In the genomic region with DNA sequence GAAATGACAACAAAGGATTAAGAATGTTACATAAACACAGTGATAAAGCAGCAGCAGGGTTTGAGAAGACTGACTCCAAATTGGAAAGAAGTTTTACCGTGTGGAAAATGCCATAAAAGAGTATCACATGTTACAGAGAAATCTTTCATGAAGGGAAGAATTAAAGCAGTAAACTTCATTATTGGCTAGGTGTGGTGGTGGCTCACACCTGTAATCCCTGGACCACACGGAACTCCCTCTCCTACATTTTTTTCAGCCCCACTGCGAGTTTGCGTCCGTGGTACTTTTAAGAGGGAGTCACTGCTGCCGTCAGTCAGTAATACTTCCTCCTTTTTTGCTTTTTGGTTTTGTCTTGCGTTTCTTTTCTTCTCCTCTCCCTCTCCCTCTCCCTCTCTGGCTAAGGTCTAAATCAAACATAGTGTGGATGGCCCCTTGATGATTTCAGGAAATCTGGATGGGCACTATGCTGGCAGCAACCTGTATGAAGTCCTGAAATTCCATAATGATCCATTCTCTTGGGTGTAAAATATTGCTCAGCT, we compare ENCODE assay signal across 22 cellular contexts.
DNase-seq lines count a peak whose midpoint lies in the region; ATAC-seq, FAIRE-seq and TF ChIP-seq lines count a peak whose summit lies in the region.
"Had no signal": no experiment of that assay in that cellular context is flagged by ENCODE, and none has a peak within 500 bp of the region (broad histone marks: within the 10 kb centered on the region; RNA-seq: fewer than 3 reads in every experiment).

No MANE protein-coding gene starts in this region.

- in situ Hi-C loops in HepG2 (cut with HindIII; ENCODE audit: extremely low pct_ligation_motif_present, low pct_unique_long_range_greater_than_20kb) = no loop called here

- no peak for TF ChIP-seq RAD21 in HepG2 (CRISPR knock-in tag; IDR thresholded peaks at IDR 0.05)

- ATAC-seq in HepG2 (no peak), right lobe of liver (no peak), GM19455 (IDR thresholded peaks at IDR 0.05; ENCODE audit: unreplicated experiment) (no peak), GM21526 (IDR thresholded peaks at IDR 0.05; ENCODE audit: low FRiP score, unreplicated experiment) (no peak)
- ATAC-seq: activated T-cell treated with anti-CD3 and anti-CD28 coated beads, Interleukin-2, amount 50 U/mL, for 72 hours had no signal

- no peak overlapping the region for H2AFZ ChIP-seq in HepG2 (ENCODE audit: low read length)

- POLR2A ChIA-PET in HepG2 (lab: Yijun Ruan, JAX) = no interaction called here

- intact Hi-C loops in HepG2 (cut with micrococcal nuclease; ENCODE audit: unreplicated experiment) (no loop called here), right lobe of liver (cut with DNase I) (no loop called here)

- TF ChIP-seq CTCF in HepG2 (CRISPR knock-in tag; IDR thresholded peaks at IDR 0.05) (no peak), right lobe of liver (IDR thresholded peaks at IDR 0.05) (no peak), Peyer's patch (IDR thresholded peaks at IDR 0.05) (no peak)

- no peak overlapping the region for H3K4me2 ChIP-seq in HepG2 (ENCODE audit: low read depth, low read length)

- FAIRE-seq in HepG2 (lab: Jason Lieb, UNC) = peak; percentile 100
- FAIRE-seq in endometrium (lab: Jason Lieb, UNC) = peak; percentile 100
- peak; percentile 100 for FAIRE-seq in urothelium cell line (lab: Jason Lieb, UNC)

- BruUV-seq in HepG2 (replicated peaks; lab: Mats Ljungman, UMichigan) = no TSS peak

- peaks cover 30% of the 10 kb centered on the region for H3K4me1 ChIP-seq in HepG2 (ENCODE audit: insufficient read depth, low read length)
- H3K4me1 ChIP-seq in right lobe of liver = peaks cover 0 to 16% (median 2%) of the 10 kb centered on the region in 4 donors
- peaks cover 0 to 15% (median 0%) of the 10 kb centered on the region in 4 donors for H3K4me1 ChIP-seq in Peyer's patch

- no peak overlapping the region for H3K27ac ChIP-seq in HepG2 (ENCODE audit: extremely low read length, insufficient read depth, low read length)
- no peak overlapping the region for H3K27ac ChIP-seq in right lobe of liver
- no peak overlapping the region for H3K27ac ChIP-seq in Peyer's patch
- H3K27ac ChIP-seq: left ventricle myocardium inferior, SK-N-MC, thoracic aorta had no signal

- TF ChIP-seq EP300 in HepG2 (IDR thresholded peaks at IDR 0.05; ENCODE audit: low read depth in 2 of 2, low read length in 2 of 2) (no peak), HepG2 (CRISPR knock-in tag; IDR thresholded peaks at IDR 0.05; ENCODE audit: borderline replicate concordance) (no peak)

- TF ChIP-seq POLR2A in HepG2 (IDR thresholded peaks at IDR 0.05; ENCODE audit: insufficient read depth in 1 of 2, low read depth in 2 of 2, low read length in 2 of 2) (no peak), right lobe of liver (IDR thresholded peaks at IDR 0.05) (no peak), Peyer's patch (IDR thresholded peaks at IDR 0.05) (no peak)

- CTCF ChIA-PET in HepG2 (lab: Yijun Ruan, JAX; ENCODE audit: low intra/inter-chr PET ratio, low total read pairs) = no interaction called here

- H3K9me3 ChIP-seq in HepG2 (ENCODE audit: low read length) = no peaks in the 10 kb centered on the region
- no peaks in the 10 kb centered on the region for H3K9me3 ChIP-seq in right lobe of liver
- H3K9me3 ChIP-seq in Peyer's patch = no peaks in the 10 kb centered on the region
- H3K9me3 ChIP-seq: thoracic aorta had no signal

- DNase-seq in HepG2 (ENCODE audit: low spot score) (no peak), right lobe of liver (no peak), MV-4-11 (lab: John Stamatoyannopoulos, UW) (peak; percentile 37), urothelium cell line (ENCODE audit: low spot score) (no peak), Peyer's patch (no peak)
- DNase-seq: activated T-cell treated with anti-CD3 and anti-CD28 coated beads, Interleukin-2, amount 50 U/mL, for 72 hours; aorta; CD4-positive, CD25-positive, alpha-beta regulatory T cell; DMS153; effector CD8-positive, alpha-beta T cell; GF-D8; left ventricle myocardium inferior; NCI-H1417 treated with DMSO at 0.1 percent for 48 hours; NCI-H2171 treated with DMSO at 0.1 percent for 48 hours; NCI-H82; stimulated activated CD4-positive, alpha-beta T cell treated with anti-CD3 and anti-CD28 coated beads, Interleukin-2, amount 100 ng/mL, for 24 hours; stimulated activated naive CD4-positive, alpha-beta T cell had no signal

- 83% methylated on average over 7 of the region's 7 CpGs for WGBS in HepG2 (ENCODE audit: low lambda C conversion rate)
- WGBS in right lobe of liver (ENCODE audit: insufficient coverage, low coverage, low lambda C conversion rate, missing lambda C conversion rate) = 77% methylated on average over 7 of the region's 7 CpGs

- H3K79me2 ChIP-seq in HepG2 (ENCODE audit: insufficient read depth, low read length) = peaks cover 41% of the 10 kb centered on the region

- H3K36me3 ChIP-seq in HepG2 (replicated peaks in 1 of 2; ENCODE audit: control insufficient read depth in 1 of 2, insufficient read depth in 2 of 2, low read length in 2 of 2) (peaks cover 22 to 70% of the 10 kb centered on the region in 2 experiments), right lobe of liver (peaks cover 0 to 5% (median 0%) of the 10 kb centered on the region in 4 donors), Peyer's patch (peaks cover 0 to 7% (median 0%) of the 10 kb centered on the region in 3 donors)

- H3K27me3 ChIP-seq in HepG2 (ENCODE audit: control insufficient read depth in 1 of 2, insufficient read depth in 2 of 2, low read length in 2 of 2) (no peaks in the 10 kb centered on the region), right lobe of liver (no peaks in the 10 kb centered on the region), Peyer's patch (no peaks in the 10 kb centered on the region)

- peaks cover 17% of the 10 kb centered on the region for H4K20me1 ChIP-seq in HepG2 (ENCODE audit: insufficient read depth, low read length)

- no peak overlapping the region for H3K9ac ChIP-seq in HepG2 (ENCODE audit: insufficient read depth, low read depth, low read length)

- H3K4me3 ChIP-seq in HepG2 (replicated peaks in 1 of 3; ENCODE audit: insufficient read depth in 1 of 3, low read depth in 2 of 3, low read length in 3 of 3) (no peak overlapping the region), right lobe of liver (no peak overlapping the region), Peyer's patch (no peak overlapping the region)
- H3K4me3 ChIP-seq: left ventricle myocardium inferior, SK-N-MC, thoracic aorta had no signal

TF ChIP-seq in HepG2, 621 proteins besides CTCF, POLR2A, EP300 and RAD21:
- peak; percentile 96 for TF ChIP-seq RBM22 (optimal IDR thresholded peaks at IDR 0.05; ENCODE audit: low read length)
- TF ChIP-seq ZBTB10 (CRISPR knock-in tag; IDR thresholded peaks at IDR 0.05; ENCODE audit: borderline replicate concordance) = no peak
- TF ChIP-seq AGO2 (optimal IDR thresholded peaks at IDR 0.05; ENCODE audit: low read depth, low read length) = peak; percentile 68
- TF ChIP-seq ZNF441 (CRISPR knock-in tag; IDR thresholded peaks at IDR 0.05; ENCODE audit: borderline replicate concordance) = no peak
